In genomic region chr22:37423283-37423682, GRCh38 we compare ENCODE assay signal across 31 cellular contexts. TPM values are rescaled to one million over a fixed set of nuclear protein-coding genes. Genes with fewer than 3 reads are reported as not detected.
"Had no signal": no experiment of that assay in that cellular context is flagged by ENCODE, and none has a peak within 500 bp of the region (broad histone marks: within the 10 kb centered on the region; RNA-seq: fewer than 3 reads in every experiment).

No MANE protein-coding gene starts in this region.

- ATAC-seq: activated CD4-positive, alpha-beta T cell treated with anti-CD3 and anti-CD28 coated beads for 36 hours; activated CD4-positive, CD25-positive, alpha-beta regulatory T cell treated with anti-CD3 and anti-CD28 coated beads, Interleukin-2, amount 50 U/mL, for 24 hours; activated CD8-positive, alpha-beta memory T cell treated with anti-CD3 and anti-CD28 coated beads, Interleukin-2, amount 10 ng/mL, durations not matched to agents 7 days and 5 days; activated CD8-positive, alpha-beta T cell treated with anti-CD3 and anti-CD28 coated beads, Interleukin-2, amount 10 ng/mL, durations not matched to agents 7 days and 5 days; activated naive CD8-positive, alpha-beta T cell treated with anti-CD3 and anti-CD28 coated beads, Interleukin-2, amount 50 U/mL, for 24 hours; WTC11 had no signal

- H3K9me3 ChIP-seq: ascending aorta had no signal

- DNase-seq: activated CD4-positive, alpha-beta memory T cell treated with anti-CD3 and anti-CD28 coated beads, Interleukin-2, amount 10 ng/mL, durations not matched to agents 7 days and 5 days; activated CD4-positive, alpha-beta T cell treated with anti-CD3 and anti-CD28 coated beads for 1 hour; activated CD4-positive, alpha-beta T cell treated with anti-CD3 and anti-CD28 coated beads for 36 hours; activated CD4-positive, alpha-beta T cell treated with anti-CD3 and anti-CD28 coated beads for 48 hours; activated CD4-positive, alpha-beta T cell treated with anti-CD3 and anti-CD28 coated beads, Interleukin-2, amount 10 ng/mL, durations not matched to agents 7 days and 5 days; activated CD4-positive, alpha-beta T cell treated with anti-CD3 and anti-CD28 coated beads, Interleukin-2, amount 50 U/mL, for 48 hours; activated CD4-positive, CD25-positive, alpha-beta regulatory T cell; activated CD8-positive, alpha-beta memory T cell treated with anti-CD3 and anti-CD28 coated beads for 24 hours; activated CD8-positive, alpha-beta memory T cell treated with anti-CD3 and anti-CD28 coated beads, Interleukin-2, amount 10 ng/mL, durations not matched to agents 7 days and 5 days; activated CD8-positive, alpha-beta memory T cell treated with anti-CD3 and anti-CD28 coated beads, Interleukin-2, amount 50 U/mL, for 48 hours; activated CD8-positive, alpha-beta T cell treated with anti-CD3 and anti-CD28 coated beads, Interleukin-2, amount 10 ng/mL, durations not matched to agents 7 days and 5 days; activated effector memory CD4-positive, alpha-beta T cell treated with Interleukin-2 at 50 U/mL for 16 hours; activated gamma-delta T cell; activated naive CD4-positive, alpha-beta T cell treated with anti-CD3 and anti-CD28 coated beads, Interleukin-2, amount 10 ng/mL, durations not matched to agents 7 days and 5 days; activated naive CD4-positive, alpha-beta T cell treated with Interleukin-2 at 50 U/mL for 16 hours; activated naive CD8-positive, alpha-beta T cell treated with anti-CD3 and anti-CD28 coated beads, Interleukin-2, amount 10 ng/mL, durations not matched to agents 7 days and 5 days; activated naive CD8-positive, alpha-beta T cell treated with anti-CD3 and anti-CD28 coated beads, Interleukin-2, amount 50 U/mL, for 24 hours; activated T-cell treated with anti-CD3 and anti-CD28 coated beads, Interleukin-2, amount 50 U/mL, for 24 hours; activated T-cell treated with anti-CD3 and anti-CD28 coated beads, Interleukin-2, amount 50 U/mL, for 48 hours; amygdala; anterior cingulate cortex; central memory CD4-positive, alpha-beta T cell; T-helper 2 cell; T-helper 9 cell had no signal

- FAIRE-seq: bronchial epithelial cell, TTC549 had no signal

- H3K36me3 ChIP-seq: ascending aorta, cardiac muscle cell had no signal

- H3K4me3 ChIP-seq: ascending aorta, cardiac muscle cell had no signal

- H3K27ac ChIP-seq: ascending aorta, cardiac muscle cell, VCaP had no signal

RNA-seq across cellular contexts. Expression of gene ELFN2, which starts 4.0 kb away (rescaled TPM):
- total RNA-seq: ascending aorta had no signal
- polyA plus RNA-seq: cardiac muscle cell had no signal
